In the genomic region with DNA sequence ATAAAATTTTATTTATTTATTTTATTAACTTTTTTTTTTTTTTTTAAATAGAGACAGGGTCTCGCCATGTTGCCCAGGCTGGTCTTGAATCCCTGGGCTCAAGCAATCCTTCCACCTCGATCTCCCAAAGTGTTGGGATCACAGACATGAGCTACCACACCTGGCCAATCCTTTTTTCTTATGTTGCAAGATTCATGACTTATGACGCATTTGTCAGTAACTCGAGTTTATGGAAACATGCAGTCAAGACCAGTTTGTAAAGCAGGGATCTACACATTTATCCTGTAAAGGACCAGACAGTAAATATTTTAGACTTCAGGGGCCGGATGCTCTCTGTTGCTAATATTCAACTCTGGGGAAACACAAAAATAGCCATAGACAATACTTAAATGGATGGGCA, we compare ENCODE assay signal across 1 cellular context.
A peak's percentile ranks its signal among the peaks of the same experiment; 100 is the strongest.
TF ChIP-seq lines count a peak whose summit lies in the region.

No MANE protein-coding gene starts in this region.

TF ChIP-seq in K562, 482 proteins besides CTCF, POLR2A, EP300 and RAD21 (continued from another document):
- TF ChIP-seq, protein P1, sequence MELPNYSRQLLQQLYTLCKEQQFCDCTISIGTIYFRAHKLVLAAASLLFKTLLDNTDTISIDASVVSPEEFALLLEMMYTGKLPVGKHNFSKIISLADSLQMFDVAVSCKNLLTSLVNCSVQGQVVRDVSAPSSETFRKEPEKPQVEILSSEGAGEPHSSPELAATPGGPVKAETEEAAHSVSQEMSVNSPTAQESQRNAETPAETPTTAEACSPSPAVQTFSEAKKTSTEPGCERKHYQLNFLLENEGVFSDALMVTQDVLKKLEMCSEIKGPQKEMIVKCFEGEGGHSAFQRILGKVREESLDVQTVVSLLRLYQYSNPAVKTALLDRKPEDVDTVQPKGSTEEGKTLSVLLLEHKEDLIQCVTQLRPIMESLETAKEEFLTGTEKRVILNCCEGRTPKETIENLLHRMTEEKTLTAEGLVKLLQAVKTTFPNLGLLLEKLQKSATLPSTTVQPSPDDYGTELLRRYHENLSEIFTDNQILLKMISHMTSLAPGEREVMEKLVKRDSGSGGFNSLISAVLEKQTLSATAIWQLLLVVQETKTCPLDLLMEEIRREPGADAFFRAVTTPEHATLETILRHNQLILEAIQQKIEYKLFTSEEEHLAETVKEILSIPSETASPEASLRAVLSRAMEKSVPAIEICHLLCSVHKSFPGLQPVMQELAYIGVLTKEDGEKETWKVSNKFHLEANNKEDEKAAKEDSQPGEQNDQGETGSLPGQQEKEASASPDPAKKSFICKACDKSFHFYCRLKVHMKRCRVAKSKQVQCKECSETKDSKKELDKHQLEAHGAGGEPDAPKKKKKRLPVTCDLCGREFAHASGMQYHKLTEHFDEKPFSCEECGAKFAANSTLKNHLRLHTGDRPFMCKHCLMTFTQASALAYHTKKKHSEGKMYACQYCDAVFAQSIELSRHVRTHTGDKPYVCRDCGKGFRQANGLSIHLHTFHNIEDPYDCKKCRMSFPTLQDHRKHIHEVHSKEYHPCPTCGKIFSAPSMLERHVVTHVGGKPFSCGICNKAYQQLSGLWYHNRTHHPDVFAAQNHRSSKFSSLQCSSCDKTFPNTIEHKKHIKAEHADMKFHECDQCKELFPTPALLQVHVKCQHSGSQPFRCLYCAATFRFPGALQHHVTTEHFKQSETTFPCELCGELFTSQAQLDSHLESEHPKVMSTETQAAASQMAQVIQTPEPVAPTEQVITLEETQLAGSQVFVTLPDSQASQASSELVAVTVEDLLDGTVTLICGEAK (IDR thresholded peaks at IDR 0.05), result peak; percentile 33; the same call in 1 of the 2 replicates
- TF ChIP-seq, protein P1 (CRISPR knock-in tag; IDR thresholded peaks at IDR 0.05), result no peak
TF ChIP-seq in K562: peak in this region for 1.
